ENCODE assay signal across 8 cellular contexts in the genomic region with DNA sequence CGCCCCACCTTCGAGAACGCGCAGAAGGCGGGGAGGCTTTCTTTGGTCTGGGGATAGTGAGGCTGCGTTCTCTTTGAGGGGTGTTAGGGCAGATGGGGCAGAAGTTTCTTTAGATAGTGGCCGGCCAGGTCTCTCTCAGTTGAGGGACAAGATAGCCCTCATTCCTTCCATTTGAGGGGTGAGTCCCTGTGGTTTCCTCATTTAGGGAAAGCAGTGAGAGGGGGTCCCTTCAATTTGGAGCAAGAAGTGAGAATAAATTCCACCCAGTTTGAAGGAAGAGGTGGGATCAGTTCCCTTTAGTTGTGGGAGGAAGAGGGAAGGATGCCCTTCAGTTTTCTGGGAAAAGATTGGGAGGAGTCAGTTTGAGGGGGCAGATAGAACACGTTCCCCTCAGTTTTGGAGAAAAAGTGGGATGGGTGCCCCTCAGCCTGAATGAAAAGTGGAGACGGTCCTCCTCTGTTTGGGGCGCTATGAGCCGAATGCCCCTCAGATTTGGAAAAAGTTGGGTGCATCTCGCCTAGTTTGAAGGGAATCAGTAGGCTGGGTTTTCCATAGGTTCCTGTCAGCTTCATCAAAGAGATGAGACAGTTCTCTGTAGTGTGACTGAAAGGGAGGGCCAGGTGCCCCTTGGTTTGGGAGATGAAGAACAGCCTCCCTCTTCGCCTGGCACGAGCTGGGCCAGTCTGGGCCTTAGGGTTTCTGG. TPM values are rescaled to one million over a fixed set of nuclear protein-coding genes. Genes with fewer than 3 reads are reported as not detected.
DNase-seq lines count a peak whose midpoint lies in the region; ATAC-seq, FAIRE-seq and TF ChIP-seq lines count a peak whose summit lies in the region.

No MANE protein-coding gene starts in this region.

- FAIRE-seq in GM12878 (lab: Jason Lieb, UNC): no peak

- H3K9ac ChIP-seq in GM12878 (ENCODE audit: control insufficient read depth, insufficient read depth, low read length): peak overlapping the region; percentile 66; the same call in 1 of the 2 replicates

- intact Hi-C loops in A673 (cut with micrococcal nuclease; ENCODE audit: unreplicated experiment) (no loop called here), GM12878 (cut with micrococcal nuclease; ENCODE audit: unreplicated experiment) (loop anchor here (1.0 to 2.0 kb wide), 3 partner anchors 21 to 63 kb away; partner anchors contain the start of genes E2F4 and TMEM208)

- POLR2A ChIA-PET in A673 (lab: Charles Lee; ENCODE audit: low non-redundant PET): interaction anchor here (0.5 kb wide), 1 partner anchor 15 kb away, joined by 4 read pairs; no protein-coding TSS in a partner anchor
- POLR2A ChIA-PET in GM12878 (lab: Charles Lee): interaction anchor here (0.8 to 8.0 kb wide), 7 partner anchors 21 to 220 kb away, joined by 3 to 100 read pairs (median 7); partner anchors contain the start of genes FBXL8, KCTD19, LRRC36 and NOL3

- H2AFZ ChIP-seq in GM12878 (ENCODE audit: control insufficient read depth, low read depth, low read length): peak overlapping the region; percentile 83

- peaks cover 28% of the 10 kb centered on the region for H3K79me2 ChIP-seq in GM12878 (ENCODE audit: control insufficient read depth, insufficient read depth, low read length)

- TF ChIP-seq CTCF in A673 (conservative IDR thresholded peaks at IDR 0.05; ENCODE audit: low read depth, low read length) (no peak), HFF-Myc (IDR thresholded peaks at IDR 0.05; ENCODE audit: low read depth, low read length, missing control alignments) (no peak), GM12878 (IDR thresholded peaks at IDR 0.05 in 2 of 3, conservative IDR thresholded peaks at IDR 0.05 in 1 of 3; ENCODE audit: control insufficient read depth in 2 of 3, extremely low read depth in 1 of 3, insufficient read depth in 1 of 3, low read depth in 3 of 3, low read length in 3 of 3) (no peak)

- BruUV-seq in A673 (replicated peaks; lab: Mats Ljungman, UMichigan) (no TSS peak), GM12878 (replicated peaks; lab: Mats Ljungman, UMichigan) (no TSS peak)

- TF ChIP-seq POLR2A in GM12878 (IDR thresholded peaks at IDR 0.05; ENCODE audit: low read depth, low read length): no peak

- peak; percentile 57 for DNase-seq in A673 (ENCODE audit: low spot score)
- no peak for DNase-seq in HFF-Myc (ENCODE audit: extremely low read depth, low read depth)
- DNase-seq in GM12878 (ENCODE audit: low read depth, low spot score): no peak
- DNase-seq in NCI-H345 treated with DMSO at 0.1 percent for 48 hours (lab: John Stamatoyannopoulos, UW; ENCODE audit: unreplicated experiment): no peak
- no peak for DNase-seq in NCI-H2227 treated with DMSO at 0.1 percent for 48 hours (lab: John Stamatoyannopoulos, UW)
- no peak for DNase-seq in stimulated activated CD4-positive, alpha-beta T cell treated with anti-CD3 and anti-CD28 coated beads, Interleukin-2, amount 100 ng/mL, for 48 hours
- DNase-seq in SKM-1 treated with dmso at 0.1 percent for 144 hours (lab: John Stamatoyannopoulos, UW; ENCODE audit: unreplicated experiment): no peak

- H3K36me3 ChIP-seq in A673 (ENCODE audit: insufficient read depth, low read length, poor library complexity, severe bottlenecking) (no peaks in the 10 kb centered on the region), GM12878 (ENCODE audit: control insufficient read depth in 2 of 2, insufficient read depth in 2 of 2, low read length in 1 of 2) (no peaks in the 10 kb centered on the region), mesodermal cell (ENCODE audit: control insufficient read depth, insufficient read depth, low read length) (peaks cover 5% of the 10 kb centered on the region)

- peak overlapping the region; percentile 92 for H3K4me2 ChIP-seq in GM12878 (ENCODE audit: control insufficient read depth, insufficient read depth)

- CTCF ChIA-PET in A673 (lab: Charles Lee) (interaction anchor here (0.6 kb wide), 2 partner anchors 141 to 179 kb away, joined by 4 to 10 read pairs; no protein-coding TSS in a partner anchor), GM12878 (lab: Yijun Ruan, JAX) (interaction anchor here (0.7 to 4.9 kb wide), 10 partner anchors 13 to 114 kb away, joined by 3 to 29 read pairs (median 4); partner anchors contain the start of genes ELMO3 and TMEM208)

- no peak for ATAC-seq in GM12878

- H3K27ac ChIP-seq in A673 (ENCODE audit: low read depth, low read length, poor library complexity, severe bottlenecking) (peak overlapping the region; percentile 79), GM12878 (ENCODE audit: control insufficient read depth, insufficient read depth) (no peak overlapping the region), mesodermal cell (ENCODE audit: low read depth, low read length, severe bottlenecking) (peak overlapping the region; percentile 3)

- RAD21 ChIA-PET in GM12878 (lab: Charles Lee; ENCODE audit: unreplicated experiment): interaction anchor here (0.8 to 2.4 kb wide), 11 partner anchors 12 to 230 kb away, joined by 3 to 23 read pairs (median 7); partner anchors contain the start of genes E2F4, FBXL8, NOL3 and TMEM208

- TF ChIP-seq RAD21 in GM12878 (IDR thresholded peaks at IDR 0.05; ENCODE audit: insufficient read depth, low read depth, low read length): no peak

- no peaks in the 10 kb centered on the region for H3K27me3 ChIP-seq in A673 (replicated peaks; ENCODE audit: insufficient read depth, low read depth, low read length, poor library complexity)
- H3K27me3 ChIP-seq in GM12878 (replicated peaks in 1 of 2; ENCODE audit: control insufficient read depth in 2 of 2, insufficient read depth in 2 of 2, low read length in 1 of 2): no peaks in the 10 kb centered on the region; a peak in 1 of 4 replicates

- H3K4me3 ChIP-seq in A673 (ENCODE audit: low read depth, low read length, poor library complexity, severe bottlenecking): peak overlapping the region; percentile 90
- peak overlapping the region; percentile 72 for H3K4me3 ChIP-seq in HFF-Myc (replicated peaks; ENCODE audit: low read depth, low read length)
- H3K4me3 ChIP-seq in GM12878: peak overlapping the region; percentile 80
- H3K4me3 ChIP-seq in mesodermal cell (ENCODE audit: extremely low read depth, insufficient read depth, low read length, poor library complexity, severe bottlenecking): peak overlapping the region; percentile 86

- peaks cover 58% of the 10 kb centered on the region for H3K4me1 ChIP-seq in A673 (ENCODE audit: insufficient read depth, low read length, poor library complexity, severe bottlenecking)
- peaks cover 33% of the 10 kb centered on the region for H3K4me1 ChIP-seq in GM12878 (ENCODE audit: control insufficient read depth, insufficient read depth, low read length)
- H3K4me1 ChIP-seq in mesodermal cell (ENCODE audit: control insufficient read depth, insufficient read depth, low read length, poor library complexity, severe bottlenecking): peaks cover 38% of the 10 kb centered on the region

- in situ Hi-C loops in GM12878 (cut with MboI): no loop called here

- H4K20me1 ChIP-seq in GM12878 (ENCODE audit: control insufficient read depth, insufficient read depth): no peaks in the 10 kb centered on the region

- SMC1A ChIA-PET in GM12878 (lab: Charles Lee; ENCODE audit: uncharacterized antibody, unreplicated experiment): interaction anchor here (0.8 to 4.1 kb wide), 8 partner anchors 10 to 266 kb away, joined by 3 to 21 read pairs (median 4); partner anchors contain the start of gene TMEM208

- H3K9me3 ChIP-seq in A673 (ENCODE audit: low read depth, low read length, poor library complexity, severe bottlenecking) (no peaks in the 10 kb centered on the region), GM12878 (replicated peaks; ENCODE audit: control insufficient read depth, insufficient read depth, low read length) (no peaks in the 10 kb centered on the region), mesodermal cell (ENCODE audit: control insufficient read depth, low read length) (no peaks in the 10 kb centered on the region)

- WGBS in GM12878 (ENCODE audit: insufficient coverage, insufficient replicate concordance, low lambda C conversion rate, missing lambda C conversion rate): 7% methylated on average over 14 of the region's 14 CpGs
- 8 to 14% methylated on average over 7 to 14 of the region's 14 CpGs for whole genome bisulfite sequencing in mesodermal cell (ENCODE audit: insufficient coverage in 2 of 2), 2 experiments

- no peak for TF ChIP-seq EP300 in GM12878 (IDR thresholded peaks at IDR 0.05; ENCODE audit: borderline replicate concordance in 1 of 2, control insufficient read depth in 1 of 2, low read depth in 2 of 2, low read length in 2 of 2)

RNA-seq across cellular contexts. Expression of gene FHOD1, which starts 0.6 kb away (rescaled TPM):
- total RNA-seq in A673 (2021) (94.9 and 96.4 TPM in 2 replicates), GM12878 (2014; rRNA removed) (26.0 and 31.7 TPM in 2 replicates), GM12878 (2014; rRNA removed; fragmentation: Illumina TruSeq; extraction: Trizol) (8.9 and 10.6 TPM in 2 replicates), GM12878 (2021) (65.6 and 65.7 TPM in 2 replicates)
- total RNA-seq in GM12878 (2013; cell fraction: nucleolus; rRNA removed): 48.1 and 49.7 TPM in 2 replicates
- polyA plus RNA-seq in GM12878 (2011; ENCODE audit: low read depth): 18.0 TPM
- polyA plus RNA-seq in GM12878 (2011; rRNA removed) (11.7 and 20.9 TPM in 2 replicates), GM12878 (2014; fragmentation: Illumina TruSeq; extraction: Trizol) (10.0 and 18.5 TPM in 2 replicates), GM12878 (2014; fragmentation: Nextera tagmentation; extraction: Ambion mirVana) (10 to 100 TPM in 1 of 2 experiments, 1 to 10 TPM in 1; 9.0 to 17.7 TPM), GM12878 (2014; rRNA removed) (35.6 and 45.2 TPM in 2 replicates), GM12878 (2016; fragmentation: Nextera tagmentation; extraction: Ambion mirVana) (10 to 100 TPM; 13.6 to 14.4 TPM)
- polyA plus RNA-seq in GM12878 (2011; cell fraction: cytosol; rRNA removed): 21.3 and 24.3 TPM in 2 replicates
- polyA plus RNA-seq in GM12878 (2011; cell fraction: nucleus; rRNA removed): 229 and 274 TPM in 2 replicates
- polyA plus RNA-seq in GM12878 (2012): 28.8 and 33.4 TPM in 2 replicates
- polyA minus RNA-seq in GM12878 (2011; rRNA and poly(A)+ RNA removed): 17.7 and 20.1 TPM in 2 replicates
- 13.9 and 23.9 TPM in 2 replicates for polyA minus RNA-seq in GM12878 (2011; cell fraction: cytosol; rRNA and poly(A)+ RNA removed)
- polyA minus RNA-seq in GM12878 (2011; cell fraction: nucleus; rRNA and poly(A)+ RNA removed): 22.0 and 39.2 TPM in 2 replicates
- 71.7 TPM for polyA plus RNA-seq in mesodermal cell (2013, experiment 1 of 2)
- polyA plus RNA-seq in mesodermal cell (2013, experiment 2 of 2): 59.8 TPM

RNA-seq across cellular contexts. Expression of gene SLC9A5, which starts 0.9 kb away (rescaled TPM):
- total RNA-seq in A673 (2021) (2.4 and 3.6 TPM in 2 replicates), GM12878 (2014; rRNA removed) (1.3 and 2.0 TPM in 2 replicates), GM12878 (2014; rRNA removed; fragmentation: Illumina TruSeq; extraction: Trizol) (0.85 and 1.1 TPM in 2 replicates), GM12878 (2021) (2.4 and 3.2 TPM in 2 replicates)
- 4.8 and 5.2 TPM in 2 replicates for total RNA-seq in GM12878 (2013; cell fraction: nucleolus; rRNA removed)
- polyA plus RNA-seq in GM12878 (2011; ENCODE audit: low read depth): 0.75 TPM
- polyA plus RNA-seq in GM12878 (2011; rRNA removed) (4.8 and 5.7 TPM in 2 replicates), GM12878 (2014; fragmentation: Illumina TruSeq; extraction: Trizol) (1.1 and 1.5 TPM in 2 replicates), GM12878 (2014; fragmentation: Nextera tagmentation; extraction: Ambion mirVana) (under 1 TPM; 0.26 to 0.27 TPM), GM12878 (2014; rRNA removed) (2.3 and 2.7 TPM in 2 replicates), GM12878 (2016; fragmentation: Nextera tagmentation; extraction: Ambion mirVana) (1 to 10 TPM; 1.4 to 1.5 TPM)
- polyA plus RNA-seq in GM12878 (2011; cell fraction: cytosol; rRNA removed): 6.0 and 7.4 TPM in 2 replicates
- polyA plus RNA-seq in GM12878 (2011; cell fraction: nucleus; rRNA removed): 41.4 and 46.4 TPM in 2 replicates
- 1.8 and 1.9 TPM in 2 replicates for polyA plus RNA-seq in GM12878 (2012)
- polyA minus RNA-seq in GM12878 (2011; rRNA and poly(A)+ RNA removed): 3.9 and 7.1 TPM in 2 replicates
- 0.67 and 1.6 TPM in 2 replicates for polyA minus RNA-seq in GM12878 (2011; cell fraction: cytosol; rRNA and poly(A)+ RNA removed)
- polyA minus RNA-seq in GM12878 (2011; cell fraction: nucleus; rRNA and poly(A)+ RNA removed): 10.3 and 10.4 TPM in 2 replicates
- polyA plus RNA-seq in mesodermal cell (2013, experiment 1 of 2): 8.8 TPM
- polyA plus RNA-seq in mesodermal cell (2013, experiment 2 of 2): 7.5 TPM

RNA-seq across cellular contexts. Expression of gene TMEM208, which starts 20.9 kb away (rescaled TPM):
- total RNA-seq in A673 (2021) (30.4 and 38.2 TPM in 2 replicates), GM12878 (2014; rRNA removed) (37.9 and 48.4 TPM in 2 replicates), GM12878 (2014; rRNA removed; fragmentation: Illumina TruSeq; extraction: Trizol) (34.1 and 35.0 TPM in 2 replicates), GM12878 (2021) (45.9 and 46.8 TPM in 2 replicates)
- total RNA-seq in GM12878 (2013; cell fraction: nucleolus; rRNA removed): 22.6 and 25.6 TPM in 2 replicates
- polyA plus RNA-seq in GM12878 (2011; ENCODE audit: low read depth): 30.4 TPM
- polyA plus RNA-seq in GM12878 (2011; rRNA removed) (27.8 and 39.4 TPM in 2 replicates), GM12878 (2014; fragmentation: Illumina TruSeq; extraction: Trizol) (25.1 and 42.6 TPM in 2 replicates), GM12878 (2014; fragmentation: Nextera tagmentation; extraction: Ambion mirVana) (100 to 1,000 TPM; 169 to 244 TPM), GM12878 (2014; rRNA removed) (51.1 and 59.8 TPM in 2 replicates), GM12878 (2016; fragmentation: Nextera tagmentation; extraction: Ambion mirVana) (100 to 1,000 TPM; 128 to 143 TPM)
- 57.1 and 59.1 TPM in 2 replicates for polyA plus RNA-seq in GM12878 (2011; cell fraction: cytosol; rRNA removed)
- polyA plus RNA-seq in GM12878 (2011; cell fraction: nucleus; rRNA removed): 37.1 and 38.2 TPM in 2 replicates
- 48.9 and 50.2 TPM in 2 replicates for polyA plus RNA-seq in GM12878 (2012)
- 26.0 and 46.0 TPM in 2 replicates for polyA minus RNA-seq in GM12878 (2011; rRNA and poly(A)+ RNA removed)
- 6.2 and 8.0 TPM in 2 replicates for polyA minus RNA-seq in GM12878 (2011; cell fraction: cytosol; rRNA and poly(A)+ RNA removed)
- 17.3 and 30.6 TPM in 2 replicates for polyA minus RNA-seq in GM12878 (2011; cell fraction: nucleus; rRNA and poly(A)+ RNA removed)
- polyA plus RNA-seq in mesodermal cell (2013, experiment 1 of 2): 44.5 TPM
- polyA plus RNA-seq in mesodermal cell (2013, experiment 2 of 2): 37.3 TPM

RNA-seq across cellular contexts. Expression of gene PLEKHG4, which starts 31.5 kb away (rescaled TPM):
- total RNA-seq in A673 (2021) (5.8 and 8.9 TPM in 2 replicates), GM12878 (2014; rRNA removed) (0.93 and 2.6 TPM in 2 replicates), GM12878 (2014; rRNA removed; fragmentation: Illumina TruSeq; extraction: Trizol) (0.69 and 0.98 TPM in 2 replicates), GM12878 (2021) (1.0 and 3.1 TPM in 2 replicates)
- total RNA-seq in GM12878 (2013; cell fraction: nucleolus; rRNA removed): 2.0 and 3.3 TPM in 2 replicates
- 0.24 TPM for polyA plus RNA-seq in GM12878 (2011; ENCODE audit: low read depth)
- polyA plus RNA-seq in GM12878 (2011; rRNA removed) (0.59 and 1.4 TPM in 2 replicates), GM12878 (2014; fragmentation: Illumina TruSeq; extraction: Trizol) (0.54 TPM in 1 of 2 replicates, not detected in the other), GM12878 (2014; fragmentation: Nextera tagmentation; extraction: Ambion mirVana) (under 1 TPM; 0.14 to 0.24 TPM), GM12878 (2014; rRNA removed) (1.7 and 1.8 TPM in 2 replicates), GM12878 (2016; fragmentation: Nextera tagmentation; extraction: Ambion mirVana) (1 to 10 TPM in 1 of 2 experiments, under 1 TPM in 1; 0.64 to 1.1 TPM)
- polyA plus RNA-seq in GM12878 (2011; cell fraction: cytosol; rRNA removed): 2.4 and 3.0 TPM in 2 replicates
- 15.8 and 16.0 TPM in 2 replicates for polyA plus RNA-seq in GM12878 (2011; cell fraction: nucleus; rRNA removed)
- polyA plus RNA-seq in GM12878 (2012): 0.39 and 0.42 TPM in 2 replicates
- 0.88 and 1.8 TPM in 2 replicates for polyA minus RNA-seq in GM12878 (2011; rRNA and poly(A)+ RNA removed)
- 2.1 and 5.0 TPM in 2 replicates for polyA minus RNA-seq in GM12878 (2011; cell fraction: cytosol; rRNA and poly(A)+ RNA removed)
- 3.3 and 4.5 TPM in 2 replicates for polyA minus RNA-seq in GM12878 (2011; cell fraction: nucleus; rRNA and poly(A)+ RNA removed)
- polyA plus RNA-seq in mesodermal cell (2013, experiment 1 of 2): 2.7 TPM
- 3.4 TPM for polyA plus RNA-seq in mesodermal cell (2013, experiment 2 of 2)

RNA-seq across cellular contexts. Expression of gene ELMO3, which starts 48.9 kb away (rescaled TPM):
- total RNA-seq in A673 (2021) (3.3 and 4.7 TPM in 2 replicates), GM12878 (2014; rRNA removed) (2.9 and 3.3 TPM in 2 replicates), GM12878 (2014; rRNA removed; fragmentation: Illumina TruSeq; extraction: Trizol) (0.83 and 0.85 TPM in 2 replicates), GM12878 (2021) (4.7 TPM in 2 replicates)
- 7.4 and 7.7 TPM in 2 replicates for total RNA-seq in GM12878 (2013; cell fraction: nucleolus; rRNA removed)
- 0.55 TPM for polyA plus RNA-seq in GM12878 (2011; ENCODE audit: low read depth)
- polyA plus RNA-seq in GM12878 (2011; rRNA removed) (1.4 and 2.3 TPM in 2 replicates), GM12878 (2014; fragmentation: Illumina TruSeq; extraction: Trizol) (0.08 and 0.46 TPM in 2 replicates), GM12878 (2014; fragmentation: Nextera tagmentation; extraction: Ambion mirVana) (under 1 TPM in 1 of 2 experiments, not detected in 1; 0.05 TPM), GM12878 (2014; rRNA removed) (4.2 and 4.6 TPM in 2 replicates), GM12878 (2016; fragmentation: Nextera tagmentation; extraction: Ambion mirVana) (under 1 TPM; 0.64 to 0.96 TPM)
- polyA plus RNA-seq in GM12878 (2011; cell fraction: cytosol; rRNA removed): 2.3 and 4.2 TPM in 2 replicates
- 33.6 and 41.6 TPM in 2 replicates for polyA plus RNA-seq in GM12878 (2011; cell fraction: nucleus; rRNA removed)
- 2.2 and 2.3 TPM in 2 replicates for polyA plus RNA-seq in GM12878 (2012)
- 0.44 and 1.9 TPM in 2 replicates for polyA minus RNA-seq in GM12878 (2011; rRNA and poly(A)+ RNA removed)
- 0.80 TPM in 1 of 2 replicates, not detected in the other for polyA minus RNA-seq in GM12878 (2011; cell fraction: cytosol; rRNA and poly(A)+ RNA removed)
- polyA minus RNA-seq in GM12878 (2011; cell fraction: nucleus; rRNA and poly(A)+ RNA removed): 4.0 and 7.6 TPM in 2 replicates
- polyA plus RNA-seq in mesodermal cell (2013, experiment 1 of 2): 2.7 TPM
- polyA plus RNA-seq in mesodermal cell (2013, experiment 2 of 2): 2.3 TPM
